Comparison of ENCODE assay signal across 23 cellular contexts in the genomic region with DNA sequence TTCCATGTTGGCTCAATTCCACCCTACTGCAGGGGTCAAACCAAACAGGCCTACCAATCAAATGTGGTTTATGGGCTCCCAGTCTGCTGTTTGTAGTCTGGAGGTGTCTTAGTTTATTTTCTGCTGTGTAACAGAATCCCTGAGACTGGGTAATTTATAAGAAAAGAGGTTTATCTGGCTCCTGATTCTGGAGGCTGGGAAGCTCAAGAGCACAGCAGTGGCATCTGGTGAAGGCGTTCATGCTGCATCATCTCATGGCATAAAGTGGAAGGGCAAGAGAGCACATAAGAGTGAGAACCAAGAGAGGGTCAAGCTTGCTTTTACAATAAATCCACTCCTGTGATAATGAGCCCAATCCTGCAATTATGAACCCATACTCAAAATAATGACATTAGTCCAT.
"Had no signal": no experiment of that assay in that cellular context is flagged by ENCODE, and none has a peak within 500 bp of the region (broad histone marks: within the 10 kb centered on the region; RNA-seq: fewer than 3 reads in every experiment).

No MANE protein-coding gene starts in this region.

- H3K4me3 Mint-ChIP-seq: central memory CD8-positive, alpha-beta T cell; nephron; stimulated activated naive B cell treated with anti-CD40 and anti-IgM and Interleukin-4, amounts not matched to agents 10 μg/mL and 1 μg/mL and 100 μg/mL, for 72 hours; stimulated activated naive CD8-positive, alpha-beta T cell treated with anti-CD3 and anti-CD28 coated beads, Interleukin-15, amount 100 ng/mL, for 72 hours; type B pancreatic cell had no signal

- H3K27ac ChIP-seq: dorsolateral prefrontal cortex, gastrocnemius medialis, hepatocyte, pancreas, skin epidermis had no signal

- H3K9me3 Mint-ChIP-seq: central memory CD8-positive, alpha-beta T cell; nephron had no signal

- H3K4me3 ChIP-seq: dorsolateral prefrontal cortex, gastrocnemius medialis, hepatocyte, mucosa of descending colon, pancreas, skin epidermis had no signal

- DNase-seq: cortex of kidney; dorsolateral prefrontal cortex; effector CD8-positive, alpha-beta T cell; gastrocnemius medialis; glutamatergic neuron; kidney; left colon; mucosa of descending colon; occipital lobe; pancreas; stimulated activated CD4-positive, alpha-beta T cell treated with anti-CD3 and anti-CD28 coated beads, Interleukin-2, amount 100 ng/mL, for 24 hours; stimulated activated CD4-positive, alpha-beta T cell treated with anti-CD3 and anti-CD28 coated beads, Interleukin-4, amount 100 ng/mL, for 4 hours; stimulated activated naive B cell treated with anti-CD40 and anti-IgM and Interleukin-4, amounts not matched to agents 10 μg/mL and 1 μg/mL and 100 μg/mL, for 72 hours; stimulated activated naive CD8-positive, alpha-beta T cell treated with anti-CD3 and anti-CD28 coated beads, Interleukin-15, amount 100 ng/mL, for 72 hours; substantia nigra had no signal

- H3K9me3 ChIP-seq: gastrocnemius medialis, mucosa of descending colon, pancreas had no signal

- H3K4me1 Mint-ChIP-seq: central memory CD8-positive, alpha-beta T cell; stimulated activated naive CD8-positive, alpha-beta T cell treated with anti-CD3 and anti-CD28 coated beads, Interleukin-15, amount 100 ng/mL, for 72 hours had no signal

- H3K36me3 ChIP-seq: gastrocnemius medialis, pancreas had no signal

- H3K4me1 ChIP-seq: gastrocnemius medialis had no signal

- H3K27me3 ChIP-seq: dorsolateral prefrontal cortex, gastrocnemius medialis, hepatocyte had no signal

- ATAC-seq: esophagus mucosa; gastrocnemius medialis; left colon; mucosa of descending colon; pancreas; sciatic nerve; stimulated activated naive B cell treated with anti-CD40 and anti-IgM and Interleukin-4, amounts not matched to agents 10 μg/mL and 1 μg/mL and 100 μg/mL, for 72 hours; stimulated activated naive CD8-positive, alpha-beta T cell treated with anti-CD3 and anti-CD28 coated beads, Interleukin-15, amount 100 ng/mL, for 72 hours had no signal

- H3K36me3 Mint-ChIP-seq: type B pancreatic cell had no signal

- H3K27me3 Mint-ChIP-seq: central memory CD8-positive, alpha-beta T cell; stimulated activated naive B cell treated with anti-CD40 and anti-IgM and Interleukin-4, amounts not matched to agents 10 μg/mL and 1 μg/mL and 100 μg/mL, for 72 hours; stimulated activated naive CD8-positive, alpha-beta T cell treated with anti-CD3 and anti-CD28 coated beads, Interleukin-15, amount 100 ng/mL, for 72 hours had no signal

- H3K27ac Mint-ChIP-seq: nephron; progenitor cell of endocrine pancreas; stimulated activated naive CD8-positive, alpha-beta T cell treated with anti-CD3 and anti-CD28 coated beads, Interleukin-15, amount 100 ng/mL, for 72 hours; type B pancreatic cell had no signal
